6 cellular contexts compared by ENCODE assay signal in the genomic region with DNA sequence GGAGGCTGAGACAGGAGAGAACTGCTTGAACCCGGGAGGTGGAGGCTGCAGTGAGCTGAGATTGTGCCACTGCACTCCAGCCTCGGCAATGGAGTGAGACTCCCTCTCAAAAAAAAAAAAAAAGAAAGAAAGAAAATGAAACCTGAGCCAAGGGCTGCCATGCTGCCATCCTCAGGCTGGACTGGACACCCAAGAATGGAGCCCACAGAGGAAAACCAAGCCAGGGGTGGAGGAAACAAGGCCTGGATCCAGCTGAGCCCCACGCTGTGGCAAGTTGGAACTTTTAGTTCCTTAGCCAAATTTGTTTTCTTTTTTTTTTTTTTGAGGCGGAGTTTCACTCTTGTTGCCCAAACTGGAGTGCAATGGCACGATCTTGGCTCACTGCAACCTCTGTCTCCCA. TPM values are rescaled to one million over a fixed set of nuclear protein-coding genes. Genes with fewer than 3 reads are reported as not detected.
A peak's percentile ranks its signal among the peaks of the same experiment; 100 is the strongest.
DNase-seq lines count a peak whose midpoint lies in the region; ATAC-seq and TF ChIP-seq lines count a peak whose summit lies in the region.
"Not testable (repeated sequence)": the region's sequence is repeated elsewhere in the genome, so short reads cannot be mapped to it uniquely, and the experiment has no call there.

No MANE protein-coding gene starts in this region.

- peak overlapping the region; percentile 86 for H3K4me2 ChIP-seq in Karpas-422 (ENCODE audit: low read depth, low read length, poor library complexity, severe bottlenecking)

- H3K27ac ChIP-seq in Karpas-422 (ENCODE audit: low read length) (peak overlapping the region; percentile 39; the same call in 1 of the 2 replicates), RWPE1 (0 out of 2 replicates have a peak overlapping the region, but pooled peaks have one; percentile 6), ascending aorta (peak overlapping the region; percentile 93 to 97), dorsolateral prefrontal cortex (peak overlapping the region; percentile 66 to 100 (median 98)), psoas muscle (peak overlapping the region; percentile 97), substantia nigra (ENCODE audit: low read depth, low read length, poor library complexity, severe bottlenecking) (peak overlapping the region; percentile 100)

- H3K79me2 ChIP-seq in Karpas-422 (ENCODE audit: low read length) = not testable (repeated sequence)

- H3K4me1 ChIP-seq in Karpas-422 (ENCODE audit: low read length) = peaks cover 13% of the 10 kb centered on the region
- peaks cover 24 to 46% of the 10 kb centered on the region in 2 donors for H3K4me1 ChIP-seq in ascending aorta
- H3K4me1 ChIP-seq in psoas muscle = peaks cover 29% of the 10 kb centered on the region

- CTCF ChIA-PET in RWPE1 (lab: Yijun Ruan, JAX) = not testable (repeated sequence)

- 75 to 95% (median 83%) methylated on average over 5 of the region's 5 CpGs for WGBS in psoas muscle, 3 donors

- not testable (repeated sequence) for H3K36me3 ChIP-seq in Karpas-422 (ENCODE audit: insufficient read depth, low read length)
- H3K36me3 ChIP-seq in ascending aorta (peaks cover 7 to 12% of the 10 kb centered on the region in 2 donors), psoas muscle (ENCODE audit: insufficient read depth in 1 of 2, low read depth in 1 of 2) (peaks cover 3 to 34% of the 10 kb centered on the region in 2 donors)

- peak overlapping the region; percentile 54 for H3K9ac ChIP-seq in Karpas-422 (ENCODE audit: low read length)

- H3K9me2 ChIP-seq in Karpas-422 (replicated peaks; ENCODE audit: insufficient read depth, low read length) = not testable (repeated sequence)

- H3K4me3 ChIP-seq in Karpas-422 (ENCODE audit: low read length) (peak overlapping the region; percentile 72), dorsolateral prefrontal cortex (peak overlapping the region in 3 of 59 donors; percentile 3 to 45 (median 31))
- H3K4me3 ChIP-seq in ascending aorta, psoas muscle: not testable (repeated sequence)

- intact Hi-C loops in ascending aorta (cut with DNase I) (loop anchor here (5.0 kb wide), 1 partner anchor 114 kb away; no protein-coding TSS in a partner anchor), psoas muscle (cut with DNase I) (loop anchor here in 1 of 2 donors (5.0 kb wide), 1 partner anchor 41 kb away; no protein-coding TSS in a partner anchor)
- intact Hi-C loops in dorsolateral prefrontal cortex (cut with DNase I) = not testable (repeated sequence)

- not testable (repeated sequence) for TF ChIP-seq CTCF in RWPE1 (conservative IDR thresholded peaks at IDR 0.05; ENCODE audit: low read depth); ascending aorta (IDR thresholded peaks at IDR 0.05); dorsolateral prefrontal cortex (IDR thresholded peaks at IDR 0.05 in 54 of 56, conservative IDR thresholded peaks at IDR 0.05 in 2 of 56; ENCODE audit: low read depth in 1 of 56, partially characterized antibody in 56 of 56); psoas muscle (IDR thresholded peaks at IDR 0.05)

- not testable (repeated sequence) for H4K20me1 ChIP-seq in Karpas-422 (ENCODE audit: insufficient read depth, low read depth, low read length)

- not testable (repeated sequence) for ATAC-seq in psoas muscle

- POLR2A ChIA-PET in RWPE1 (lab: Yijun Ruan, JAX; ENCODE audit: low non-redundant PET) = not testable (repeated sequence)

- not testable (repeated sequence) for H3K27me3 ChIP-seq in Karpas-422 (ENCODE audit: low read length); ascending aorta; dorsolateral prefrontal cortex; psoas muscle (ENCODE audit: insufficient read depth in 3 of 3, low read length in 2 of 3)

- peak overlapping the region; percentile 69 for H2AFZ ChIP-seq in Karpas-422 (ENCODE audit: low read length)

- H3K9me3 ChIP-seq in Karpas-422 (ENCODE audit: low read length); ascending aorta; psoas muscle: not testable (repeated sequence)

- DNase-seq in Karpas-422 = peak; percentile 57
- not testable (repeated sequence) for DNase-seq in RWPE1 (ENCODE audit: low spot score); ascending aorta (ENCODE audit: low spot score in 2 of 2); dorsolateral prefrontal cortex; psoas muscle; substantia nigra (lab: John Stamatoyannopoulos, UW)

RNA-seq across cellular contexts. Expression of a gene that starts 23.3 kb away (rescaled TPM):
- 12.6 and 25.3 TPM in 2 replicates for total RNA-seq in Karpas-422 (2014; rRNA removed; shearing (Covaris generic); ENCODE audit: low replicate concordance)
- total RNA-seq in ascending aorta (5.9 TPM), dorsolateral prefrontal cortex (10 to 100 TPM; 18.2 to 41.5 (median 27.9) TPM), psoas muscle (10 to 100 TPM; 19.8 to 35.1 (median 25.5) TPM)
- polyA plus RNA-seq in psoas muscle = 10 to 100 TPM; 31.7 to 44.0 (median 42.6) TPM

RNA-seq across cellular contexts. Expression of a gene that starts 44.8 kb away (rescaled TPM):
- 1.4 and 3.3 TPM in 2 replicates for total RNA-seq in Karpas-422 (2014; rRNA removed; shearing (Covaris generic); ENCODE audit: low replicate concordance)
- total RNA-seq in ascending aorta (7.2 TPM), dorsolateral prefrontal cortex (1 to 10 TPM; 2.1 to 6.7 (median 3.9) TPM), psoas muscle (1 to 10 TPM in 3 of 4 donors, under 1 TPM in 1; 0.69 to 1.2 (median 1.1) TPM)
- polyA plus RNA-seq in psoas muscle = 1 to 10 TPM; 1.1 to 1.6 (median 1.2) TPM

RNA-seq across cellular contexts. Expression of a gene that starts 52.3 kb away (rescaled TPM):
- total RNA-seq in Karpas-422 (2014; rRNA removed; shearing (Covaris generic); ENCODE audit: low replicate concordance) = 0.07 TPM in 1 of 2 replicates, not detected in the other
- total RNA-seq in ascending aorta (1.5 TPM), dorsolateral prefrontal cortex (10 to 100 TPM; 26.8 to 64.9 (median 37.5) TPM), psoas muscle (10 to 100 TPM; 43.7 to 73.7 (median 59.0) TPM)
- polyA plus RNA-seq in psoas muscle = 10 to 100 TPM; 34.8 to 64.7 (median 46.7) TPM

Comparison
In these comparisons a context has a peak if more than half of its experiments do, and no peak if none do; other contexts are left out.
1. H3K27ac ChIP-seq: peak in every context shown above with its lines; median percentile 100 in substantia nigra; 98 in dorsolateral prefrontal cortex; 97 in psoas muscle; 95 in ascending aorta; 39 in Karpas-422; 6 in RWPE1.
2. RNA of a gene that starts 52.3 kb away (total RNA-seq): 43.7 to 73.7 TPM in psoas muscle and 26.8 to 64.9 TPM in dorsolateral prefrontal cortex; 1.5 TPM in ascending aorta (single experiment) and 0.07 TPM in Karpas-422; every median in the first group is over 10 times any median in the second.